27 cellular contexts compared by ENCODE assay signal in genomic region chr2:204362603-204363002, GRCh38.
"Had no signal": no experiment of that assay in that cellular context is flagged by ENCODE, and none has a peak within 500 bp of the region (broad histone marks: within the 10 kb centered on the region; RNA-seq: fewer than 3 reads in every experiment).

No MANE protein-coding gene starts in this region.

- H3K4me3 ChIP-seq: neural progenitor cell, ovary, psoas muscle, right lobe of liver, sigmoid colon, stomach, thoracic aorta, thyroid gland, tibial nerve, upper lobe of left lung, vagina had no signal

- ATAC-seq: naive thymus-derived CD8-positive, alpha-beta T cell; natural killer cell treated with Interleukin-12 subunit alpha and Interleukin-12 subunit beta and Interleukin-15 and Interleukin-18, amount 100 ng/mL, for 72 hours; psoas muscle; right lobe of liver; stimulated activated effector memory CD8-positive, alpha-beta T cell treated with anti-CD3 and anti-CD28 coated beads, Interleukin-12 subunit alpha, Interleukin-12 subunit beta, amount 100 ng/mL, for 72 hours; stimulated activated naive B cell treated with anti-CD40 and anti-IgM and Interleukin-4, amounts not matched to agents 10 μg/mL and 1 μg/mL and 100 μg/mL, for 72 hours had no signal

- H3K4me2 ChIP-seq: neural progenitor cell had no signal

- H3K9ac ChIP-seq: neural progenitor cell, parathyroid adenoma had no signal

- H3K27me3 ChIP-seq: neural progenitor cell, ovary, right lobe of liver, sigmoid colon, stomach, thyroid gland, tibial nerve, upper lobe of left lung, vagina had no signal

- H3K36me3 ChIP-seq: neural progenitor cell, ovary, right lobe of liver, sigmoid colon, stomach, thoracic aorta, thyroid gland, tibial nerve, upper lobe of left lung, vagina had no signal

- H3K4me1 ChIP-seq: parathyroid adenoma, psoas muscle, right lobe of liver, stomach, thyroid gland, tibial nerve, upper lobe of left lung, vagina had no signal

- H3K9me3 ChIP-seq: ovary, psoas muscle, right lobe of liver, sigmoid colon, stomach, thoracic aorta, thyroid gland, tibial nerve, upper lobe of left lung, vagina had no signal

- H3K27ac ChIP-seq: neural progenitor cell, ovary, parathyroid adenoma, psoas muscle, right lobe of liver, stomach, thoracic aorta, thyroid gland, tibial nerve, upper lobe of left lung, vagina had no signal

- H3K79me2 ChIP-seq: parathyroid adenoma had no signal

- DNase-seq: naive thymus-derived CD8-positive, alpha-beta T cell; nephron progenitor cell; occipital lobe; ovary; posterior cingulate gyrus; psoas muscle; right cardiac atrium; right lobe of liver; sigmoid colon; small intestine; stimulated activated CD4-positive, alpha-beta T cell treated with anti-CD3 and anti-CD28 coated beads, Interleukin-15, amount 100 ng/mL, for 24 hours; stimulated activated CD4-positive, alpha-beta T cell treated with anti-CD3 and anti-CD28 coated beads, Interleukin-2, amount 100 ng/mL, for 24 hours; stimulated activated CD4-positive, alpha-beta T cell treated with anti-CD3 and anti-CD28 coated beads, Interleukin-2, amount 100 ng/mL, for 48 hours; stimulated activated CD4-positive, alpha-beta T cell treated with anti-CD3 and anti-CD28 coated beads, Interleukin-4, amount 100 ng/mL, for 24 hours; stimulated activated naive B cell treated with anti-CD40 and anti-IgM and Interleukin-4, amounts not matched to agents 10 μg/mL and 1 μg/mL and 100 μg/mL, for 72 hours; stimulated activated naive CD4-positive, alpha-beta T cell treated with Interleukin-2 at 50 U/mL for 16 hours; stomach; thyroid gland; trophoblast cell; upper lobe of left lung had no signal

- H2AFZ ChIP-seq: neural progenitor cell, parathyroid adenoma had no signal
